In genomic region chr22:25745341-25746011, GRCh38 we compare ENCODE assay signal across 12 cellular contexts. TPM values are rescaled to one million over a fixed set of nuclear protein-coding genes. Genes with fewer than 3 reads are reported as not detected.
DNase-seq lines count a peak whose midpoint lies in the region; ATAC-seq, FAIRE-seq and TF ChIP-seq lines count a peak whose summit lies in the region.
"Had no signal": no experiment of that assay in that cellular context is flagged by ENCODE, and none has a peak within 500 bp of the region (broad histone marks: within the 10 kb centered on the region; RNA-seq: fewer than 3 reads in every experiment).

No MANE protein-coding gene starts in this region.

- H3K4me1 Mint-ChIP-seq in activated T-cell treated with anti-CD3 and anti-CD28 coated beads, Interleukin-2, amount 50 U/mL, for 24 hours (ENCODE audit: low read depth): peaks cover 30% of the 10 kb centered on the region

- peaks cover 31% of the 10 kb centered on the region for H3K4me1 ChIP-seq in osteoblast (ENCODE audit: insufficient read depth, low read length)

- no peaks in the 10 kb centered on the region for H3K9me3 ChIP-seq in osteoblast (ENCODE audit: low read depth, low read length)

- H3K4me2 ChIP-seq in osteoblast (ENCODE audit: insufficient read depth, low read length): peak overlapping the region; percentile 52
- H3K4me2 ChIP-seq: BLaER1 had no signal

- H4K20me1 ChIP-seq in osteoblast (ENCODE audit: insufficient read depth, low read length): no peaks in the 10 kb centered on the region
- H4K20me1 ChIP-seq: BLaER1 had no signal

- peak overlapping the region; percentile 98 for H3K27ac ChIP-seq in osteoblast (ENCODE audit: low read depth, low read length)
- H3K27ac ChIP-seq: BLaER1 had no signal

- H3K9me3 Mint-ChIP-seq in activated T-cell treated with anti-CD3 and anti-CD28 coated beads, Interleukin-2, amount 50 U/mL, for 24 hours: no peaks in the 10 kb centered on the region

- POLR2A ChIA-PET in GM10248 (lab: Yijun Ruan, JAX): no interaction called here

- no peaks in the 10 kb centered on the region for H3K36me3 ChIP-seq in bronchial epithelial cell (ENCODE audit: control insufficient read depth, insufficient read depth, low read length)
- H3K36me3 ChIP-seq in osteoblast (ENCODE audit: insufficient read depth, low read length): no peaks in the 10 kb centered on the region
- H3K36me3 ChIP-seq: BLaER1 had no signal

- no peaks in the 10 kb centered on the region for H3K36me3 Mint-ChIP-seq in activated T-cell treated with anti-CD3 and anti-CD28 coated beads, Interleukin-2, amount 50 U/mL, for 24 hours (ENCODE audit: low read depth)

- CTCF ChIA-PET in GM10248 (lab: Yijun Ruan, JAX): interaction anchor here (0.9 kb wide), 1 partner anchor 201 kb away, joined by 3 read pairs; no protein-coding TSS in a partner anchor

- no peak overlapping the region for H3K4me3 ChIP-seq in bronchial epithelial cell (ENCODE audit: low read depth, low read length)
- no peak overlapping the region for H3K4me3 ChIP-seq in osteoblast (ENCODE audit: insufficient read depth, low read length)
- H3K4me3 ChIP-seq: BLaER1 had no signal

- FAIRE-seq in bronchial epithelial cell (lab: Jason Lieb, UNC): no peak

- peaks cover 2% of the 10 kb centered on the region for H3K27me3 ChIP-seq in bronchial epithelial cell (ENCODE audit: control insufficient read depth, insufficient read depth, low read length)
- no peaks in the 10 kb centered on the region for H3K27me3 ChIP-seq in osteoblast (ENCODE audit: insufficient read depth, low read length)
- H3K27me3 ChIP-seq: BLaER1 had no signal

- ATAC-seq in HG03469 (IDR thresholded peaks at IDR 0.05; ENCODE audit: unreplicated experiment): no peak

- no peak for TF ChIP-seq CTCF in bronchial epithelial cell (IDR thresholded peaks at IDR 0.05; ENCODE audit: insufficient read depth, low read length, severe bottlenecking)
- TF ChIP-seq CTCF in osteoblast (IDR thresholded peaks at IDR 0.05; ENCODE audit: extremely low read depth, low read depth, low read length): no peak
- no peak for TF ChIP-seq CTCF in GM10248 (IDR thresholded peaks at IDR 0.05; ENCODE audit: control extremely low read depth, extremely low read depth, low read depth, missing control alignments)

- no peak for DNase-seq in activated T-cell treated with anti-CD3 and anti-CD28 coated beads, Interleukin-2, amount 50 U/mL, for 24 hours
- DNase-seq in activated T-cell treated with anti-CD3 and anti-CD28 coated beads for 4 hours: no peak
- DNase-seq in M059J (ENCODE audit: low read depth): peak; percentile 59
- peak; percentile 18 for DNase-seq in bronchial epithelial cell (ENCODE audit: low read depth)
- DNase-seq in osteoblast (ENCODE audit: insufficient read length, low spot score, missing footprints): peak; percentile 93
- DNase-seq in GM10248 (ENCODE audit: extremely low spot score): no peak
- no peak for DNase-seq in NCI-H510A treated with DMSO at 0.1 percent for 48 hours (lab: John Stamatoyannopoulos, UW)
- DNase-seq: NCI-H1436 treated with DMSO at 0.1 percent for 48 hours, trophoblast cell had no signal

- peak overlapping the region; percentile 42 for H3K27ac Mint-ChIP-seq in activated T-cell treated with anti-CD3 and anti-CD28 coated beads, Interleukin-2, amount 50 U/mL, for 24 hours

- peaks cover 10% of the 10 kb centered on the region for H3K27me3 Mint-ChIP-seq in activated T-cell treated with anti-CD3 and anti-CD28 coated beads, Interleukin-2, amount 50 U/mL, for 24 hours

- H2AFZ ChIP-seq in osteoblast (ENCODE audit: low read length): no peak overlapping the region

- no peaks in the 10 kb centered on the region for H3K79me2 ChIP-seq in osteoblast (ENCODE audit: insufficient read depth, low read length)

- no peak overlapping the region for H3K4me3 Mint-ChIP-seq in activated T-cell treated with anti-CD3 and anti-CD28 coated beads, Interleukin-2, amount 50 U/mL, for 24 hours

RNA-seq across cellular contexts. Expression of gene MYO18B, which starts 3.5 kb away (rescaled TPM):
- total RNA-seq in M059J (2014; rRNA removed; shearing (Covaris generic)): not detected in 2 replicates
- total RNA-seq in bronchial epithelial cell (not detected in 2 replicates), osteoblast (under 0.01 TPM in 1 of 2 replicates, not detected in the other)
- total RNA-seq: pulmonary artery endothelial cell had no signal

Comparison
In these comparisons a context has a peak if more than half of its experiments do, and no peak if none do; other contexts are left out.
1. DNase-seq: peak in M059J (single experiment), bronchial epithelial cell (single experiment) and osteoblast (single experiment); none in activated T-cell treated with anti-CD3 and anti-CD28 coated beads, Interleukin-2, amount 50 U/mL, for 24 hours (single experiment), activated T-cell treated with anti-CD3 and anti-CD28 coated beads for 4 hours (single experiment), GM10248 (single experiment) and NCI-H510A treated with DMSO at 0.1 percent for 48 hours (single experiment).